Comparison of ENCODE assay signal across 8 cellular contexts in the genomic region with DNA sequence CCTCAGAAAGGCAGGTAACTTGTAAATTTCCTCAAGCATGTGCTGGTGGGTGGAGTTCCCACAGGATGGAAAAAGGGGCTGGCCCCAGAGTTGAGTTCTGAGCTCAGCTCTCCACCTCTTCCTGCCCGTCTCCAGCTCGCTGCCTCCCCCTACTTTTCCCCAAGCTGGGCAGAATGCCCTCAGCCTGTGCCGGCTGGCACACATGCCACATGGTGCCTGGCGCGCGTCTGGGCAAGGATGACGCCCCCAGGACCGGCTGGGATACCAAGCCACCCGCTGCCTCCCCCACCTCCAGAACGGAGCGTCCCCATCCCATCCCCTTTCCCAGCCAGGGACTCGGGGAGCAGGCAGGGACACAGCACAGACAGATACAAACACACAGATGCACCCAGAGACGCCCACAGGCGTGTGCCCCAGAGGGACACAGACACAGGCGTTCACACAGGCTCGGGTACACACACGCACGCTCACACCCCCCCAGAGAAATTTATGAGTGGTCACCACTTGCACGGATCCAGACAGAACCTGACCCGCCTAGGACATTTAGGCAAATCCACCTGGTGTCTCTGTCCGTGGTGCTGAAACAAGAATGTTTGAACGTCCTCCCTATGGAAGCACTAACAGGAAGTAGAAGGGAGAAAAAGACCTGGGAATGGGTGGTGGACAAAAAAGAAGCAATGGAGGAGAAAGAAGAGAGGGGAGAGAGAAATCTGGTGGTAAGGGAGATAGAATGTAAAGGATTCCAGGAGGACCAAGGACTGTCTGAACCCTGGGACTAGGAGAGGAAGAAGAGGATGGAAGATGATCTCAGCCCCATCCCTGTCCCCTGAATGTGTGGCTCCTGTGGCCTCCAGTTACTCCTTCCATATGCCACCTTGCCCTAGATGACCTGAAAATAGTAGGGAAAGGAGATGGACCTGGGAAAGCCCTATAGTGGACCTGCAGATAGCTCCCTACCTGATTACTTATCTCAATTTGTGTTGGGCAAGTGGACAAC. TPM values are rescaled to one million over a fixed set of nuclear protein-coding genes. Genes with fewer than 3 reads are reported as not detected.
DNase-seq lines count a peak whose midpoint lies in the region; ATAC-seq and TF ChIP-seq lines count a peak whose summit lies in the region.

No MANE protein-coding gene starts in this region.

- no peak for TF ChIP-seq POLR2A in stomach (IDR thresholded peaks at IDR 0.05)

- peak; percentile 62 to 92 for DNase-seq in cardiac muscle cell (ENCODE audit: low read depth in 1 of 2, low spot score in 1 of 2)
- DNase-seq in right atrium auricular region (ENCODE audit: low spot score), result no peak
- peak; percentile 65 for DNase-seq in OCI-M1 (lab: John Stamatoyannopoulos, UW)
- DNase-seq in epithelial cell of proximal tubule (ENCODE audit: low read depth), result peak; percentile 4
- peak; percentile 44 for DNase-seq in stomach
- DNase-seq in activated T-cell treated with anti-CD3 and anti-CD28 coated beads, Interleukin-2, amount 50 U/mL, for 48 hours, result no peak

- H3K9me3 ChIP-seq in cardiac muscle cell (ENCODE audit: low read depth) (no peaks in the 10 kb centered on the region), right atrium auricular region (no peaks in the 10 kb centered on the region), stomach (no peaks in the 10 kb centered on the region)

- WGBS in stomach, 5 donors, result 2 to 4% (median 3%) methylated on average over 18 to 22 of the region's 22 CpGs

- H3K27ac ChIP-seq in cardiac muscle cell, result no peak overlapping the region
- no peak overlapping the region for H3K27ac ChIP-seq in right atrium auricular region
- no peak overlapping the region for H3K27ac ChIP-seq in stomach

- H3K27me3 ChIP-seq in cardiac muscle cell (peaks cover 100% of the 10 kb centered on the region), right atrium auricular region (peaks cover 0 to 16% of the 10 kb centered on the region in 2 donors), stomach (peaks cover 16 to 70% (median 38%) of the 10 kb centered on the region in 3 donors)

- H3K4me1 ChIP-seq in cardiac muscle cell (ENCODE audit: low read depth) (no peaks in the 10 kb centered on the region), right atrium auricular region (peaks cover 0 to 4% of the 10 kb centered on the region in 2 donors), stomach (peaks cover 0 to 11% (median 0%) of the 10 kb centered on the region in 4 donors)

- H3K4me3 ChIP-seq in cardiac muscle cell, result no peak overlapping the region
- no peak overlapping the region for H3K4me3 ChIP-seq in right atrium auricular region
- H3K4me3 ChIP-seq in epithelial cell of proximal tubule (ENCODE audit: low read depth, low read length), result no peak overlapping the region
- no peak overlapping the region for H3K4me3 ChIP-seq in stomach

- TF ChIP-seq EP300 in stomach (IDR thresholded peaks at IDR 0.05), result no peak

- intact Hi-C loops in stomach (cut with DNase I; ENCODE audit: low total_unique reads), result no loop called here

- ATAC-seq in GM18909 (IDR thresholded peaks at IDR 0.05; ENCODE audit: poor library complexity, unreplicated experiment) (no peak), GM19035 (IDR thresholded peaks at IDR 0.05; ENCODE audit: unreplicated experiment) (no peak)

- TF ChIP-seq CTCF in cardiac muscle cell (IDR thresholded peaks at IDR 0.05; ENCODE audit: low read depth, low read length), result no peak
- no peak for TF ChIP-seq CTCF in right atrium auricular region (IDR thresholded peaks at IDR 0.05)
- TF ChIP-seq CTCF in epithelial cell of proximal tubule (conservative IDR thresholded peaks at IDR 0.05; ENCODE audit: low read depth, low read length), result no peak
- no peak for TF ChIP-seq CTCF in stomach (IDR thresholded peaks at IDR 0.05)

- H3K36me3 ChIP-seq in cardiac muscle cell (no peaks in the 10 kb centered on the region), right atrium auricular region (no peaks in the 10 kb centered on the region), stomach (no peaks in the 10 kb centered on the region)

RNA-seq across cellular contexts. Expression of gene NEUROD2, which starts 15.5 kb away (rescaled TPM):
- total RNA-seq in cardiac muscle cell (not detected in 2 replicates), right atrium auricular region (not detected), epithelial cell of proximal tubule (not detected in 2 replicates), stomach (not detected)
- polyA plus RNA-seq in cardiac muscle cell (not detected in 2 replicates), stomach (under 1 TPM; 0.03 to 0.31 (median 0.25) TPM)

RNA-seq across cellular contexts. Expression of gene PPP1R1B, which starts 34.5 kb away (rescaled TPM):
- total RNA-seq in cardiac muscle cell, result 4.3 and 17.7 TPM in 2 replicates
- 7.6 and 20.3 TPM in 2 replicates for polyA plus RNA-seq in cardiac muscle cell
- total RNA-seq in right atrium auricular region, result 1 to 10 TPM in 1 of 2 donors, not detected in 1; 6.7 TPM
- total RNA-seq in epithelial cell of proximal tubule, result not detected in 2 replicates
- 100 to 1,000 TPM in 1 of 5 donors, 10 to 100 TPM in 2, 1 to 10 TPM in 1, under 1 TPM in 1; 0.58 to 279 (median 11.0) TPM for total RNA-seq in stomach
- 10 to 100 TPM in 1 of 3 donors, 1 to 10 TPM in 2; 5.0 to 20.9 (median 9.5) TPM for polyA plus RNA-seq in stomach

RNA-seq across cellular contexts. Expression of gene STARD3, which starts 44.7 kb away (rescaled TPM):
- total RNA-seq in cardiac muscle cell, result 67.1 and 84.1 TPM in 2 replicates
- polyA plus RNA-seq in cardiac muscle cell, result 47.9 and 62.6 TPM in 2 replicates
- 10 to 100 TPM; 18.5 to 22.2 TPM for total RNA-seq in right atrium auricular region
- 34.0 and 40.7 TPM in 2 replicates for total RNA-seq in epithelial cell of proximal tubule
- total RNA-seq in stomach, result 1,000 to 10,000 TPM in 1 of 5 donors, 100 to 1,000 TPM in 1, 10 to 100 TPM in 3; 26.4 to 1,091 (median 72.1) TPM
- 10 to 100 TPM; 28.1 to 53.5 (median 30.8) TPM for polyA plus RNA-seq in stomach

Comparison
In these comparisons a context has a peak if more than half of its experiments do, and no peak if none do; other contexts are left out.
1. DNase-seq: peak in cardiac muscle cell (2 of 2), OCI-M1 (single experiment), epithelial cell of proximal tubule (single experiment) and stomach (single experiment); none in right atrium auricular region (single experiment) and activated T-cell treated with anti-CD3 and anti-CD28 coated beads, Interleukin-2, amount 50 U/mL, for 48 hours (0 of 2).